In genomic region chr10:69318087-69318996, GRCh38 we compare ENCODE assay signal across 8 cellular contexts. TPM values are rescaled to one million over a fixed set of nuclear protein-coding genes. Genes with fewer than 3 reads are reported as not detected.
DNase-seq lines count a peak whose midpoint lies in the region; ATAC-seq, FAIRE-seq and TF ChIP-seq lines count a peak whose summit lies in the region.

No MANE protein-coding gene starts in this region.

- H3K27ac ChIP-seq in ACC112 (ENCODE audit: low read depth, low read length) (peak overlapping the region; percentile 61), keratinocyte (ENCODE audit: control insufficient read depth, insufficient read depth, low read length) (peak overlapping the region; percentile 45)

- POLR2A ChIA-PET in activated B cell treated with CpG ODN at 0.5 μM for 24 hours (lab: Charles Lee) = interaction anchor here (0.5 to 3.6 kb wide), 15 partner anchors 10 to 790 kb away, joined by 3 to 35 read pairs (median 4); partner anchors contain the start of gene SRGN

- H3K4me2 ChIP-seq in keratinocyte (ENCODE audit: control insufficient read depth, extremely low read depth, insufficient read depth, low read depth, low read length) = peak overlapping the region; percentile 76

- TF ChIP-seq CTCF in activated B cell treated with CpG ODN at 0.5 μM for 24 hours (IDR thresholded peaks at IDR 0.05) = no peak
- TF ChIP-seq CTCF in cardiac fibroblast (IDR thresholded peaks at IDR 0.05; ENCODE audit: low read depth, low read length) = no peak
- no peak for TF ChIP-seq CTCF in keratinocyte (optimal IDR thresholded peaks at IDR 0.05 in 1 of 3, IDR thresholded peaks at IDR 0.05 in 1 of 3, conservative IDR thresholded peaks at IDR 0.05 in 1 of 3; ENCODE audit: extremely low read depth in 1 of 3, insufficient read depth in 2 of 3, low read length in 3 of 3)

- no peaks in the 10 kb centered on the region for H3K27me3 Mint-ChIP-seq in activated B cell treated with CpG ODN at 0.5 μM for 24 hours

- H3K4me1 ChIP-seq in ACC112 (ENCODE audit: control insufficient read depth, insufficient read depth, low read length, unreplicated experiment) (peaks cover 53% of the 10 kb centered on the region), keratinocyte (ENCODE audit: control insufficient read depth, extremely low read depth, insufficient read depth, low read length) (peaks cover 47% of the 10 kb centered on the region)

- H3K79me2 ChIP-seq in ACC112 (ENCODE audit: control insufficient read depth, insufficient read depth, low read length, unreplicated experiment) = peaks cover 45% of the 10 kb centered on the region
- H3K79me2 ChIP-seq in keratinocyte (ENCODE audit: control insufficient read depth, insufficient read depth, low read length) = peaks cover 45% of the 10 kb centered on the region

- peak; percentile 69 for ATAC-seq in GM18519 (IDR thresholded peaks at IDR 0.05; ENCODE audit: low FRiP score, unreplicated experiment)
- peak; percentile 74 for ATAC-seq in HG03025 (IDR thresholded peaks at IDR 0.05; ENCODE audit: low FRiP score, unreplicated experiment)
- ATAC-seq in activated B cell treated with CpG ODN at 0.5 μM for 24 hours (ENCODE audit: low read depth) = peak; percentile 93

- FAIRE-seq in keratinocyte (lab: Jason Lieb, UNC) = no peak

- peak; percentile 74 for DNase-seq in NCI-H2196 (lab: John Stamatoyannopoulos, UW; ENCODE audit: unreplicated experiment)
- peak; percentile 87 for DNase-seq in activated B cell treated with CpG ODN at 0.5 μM for 24 hours
- peak; percentile 79 to 88 for DNase-seq in cardiac fibroblast (ENCODE audit: low read depth in 2 of 2)
- DNase-seq in keratinocyte (ENCODE audit: low read depth, low spot score) = no peak
- DNase-seq in stimulated activated CD4-positive, alpha-beta T cell treated with anti-CD3 and anti-CD28 coated beads, Interleukin-15, amount 100 ng/mL, for 1 hour (ENCODE audit: low read depth in 1 of 2, low spot score in 1 of 2) = peak; percentile 82 to 90

- no peaks in the 10 kb centered on the region for H3K9me3 ChIP-seq in keratinocyte (ENCODE audit: control insufficient read depth, low read depth, low read length)

- no peaks in the 10 kb centered on the region for H3K9me1 ChIP-seq in keratinocyte (ENCODE audit: control insufficient read depth, extremely low read depth, insufficient read depth, low read length)

- H3K36me3 ChIP-seq in ACC112 (ENCODE audit: insufficient read depth, low read length) (no peaks in the 10 kb centered on the region), keratinocyte (ENCODE audit: control insufficient read depth in 2 of 2, extremely low read depth in 1 of 2, insufficient read depth in 2 of 2, low read length in 2 of 2) (peaks cover 0 to 12% of the 10 kb centered on the region in 2 experiments)

- H3K4me3 Mint-ChIP-seq in activated B cell treated with CpG ODN at 0.5 μM for 24 hours = peak overlapping the region; percentile 92

- intact Hi-C loops in activated B cell treated with CpG ODN at 0.5 μM for 24 hours (cut with micrococcal nuclease) = loop anchor here (1.0 to 5.0 kb wide), 9 partner anchors 10 to 854 kb away; partner anchors contain the start of genes DDX21, SAR1A and SUPV3L1

- H2AFZ ChIP-seq in ACC112 (ENCODE audit: low read length, unreplicated experiment) (peak overlapping the region; percentile 86), keratinocyte (ENCODE audit: control insufficient read depth, low read length) (peak overlapping the region; percentile 81)

- peaks cover 2% of the 10 kb centered on the region for H3K36me3 Mint-ChIP-seq in activated B cell treated with CpG ODN at 0.5 μM for 24 hours (ENCODE audit: low read depth)

- no peaks in the 10 kb centered on the region for H3K9me3 Mint-ChIP-seq in activated B cell treated with CpG ODN at 0.5 μM for 24 hours

- H4K20me1 ChIP-seq in keratinocyte (ENCODE audit: control insufficient read depth, extremely low read depth, insufficient read depth, low read length) = peaks cover 5% of the 10 kb centered on the region

- H3K27ac Mint-ChIP-seq in activated B cell treated with CpG ODN at 0.5 μM for 24 hours = peak overlapping the region; percentile 82

- no peaks in the 10 kb centered on the region for H3K27me3 ChIP-seq in ACC112 (ENCODE audit: insufficient read depth, low read length)
- no peaks in the 10 kb centered on the region for H3K27me3 ChIP-seq in keratinocyte (ENCODE audit: control insufficient read depth, extremely low read depth, insufficient read depth, low read length)

- peak overlapping the region; percentile 85 for H3K9ac ChIP-seq in keratinocyte (ENCODE audit: control insufficient read depth, extremely low read depth, insufficient read depth, low read length)

- CTCF ChIA-PET in activated B cell treated with CpG ODN at 0.5 μM for 24 hours (lab: Charles Lee) = interaction anchor here (1.2 to 2.1 kb wide), 3 partner anchors 9 to 74 kb away, joined by 3 to 8 read pairs (median 6); no protein-coding TSS in a partner anchor

- peaks cover 40% of the 10 kb centered on the region for H3K4me1 Mint-ChIP-seq in activated B cell treated with CpG ODN at 0.5 μM for 24 hours

- dilution Hi-C loops in keratinocyte (cut with MboI; ENCODE audit: extremely low pct_ligation_motif_present, low sequenced_read_pairs) = no loop called here

- H3K4me3 ChIP-seq in ACC112 (ENCODE audit: low read depth, low read length) = peak overlapping the region; percentile 96
- H3K4me3 ChIP-seq in cardiac fibroblast (replicated peaks in 1 of 2; ENCODE audit: low read depth in 2 of 2, low read length in 2 of 2) = peak overlapping the region; percentile 96
- H3K4me3 ChIP-seq in keratinocyte (ENCODE audit: control insufficient read depth in 2 of 3, extremely low read depth in 1 of 3, insufficient read depth in 2 of 3, low read depth in 1 of 3, low read length in 3 of 3) = peak overlapping the region; percentile 75 to 98 (median 77)

RNA-seq across cellular contexts. Expression of gene HK1, which starts 40.0 kb away (rescaled TPM):
- 47.2 and 52.1 TPM in 2 replicates for total RNA-seq in activated B cell treated with CpG ODN at 0.5 μM for 24 hours
- polyA plus RNA-seq in keratinocyte = 90.9 to 113 TPM (median 106 TPM) in 3 replicates
- 96.6 TPM for polyA plus RNA-seq in keratinocyte (2011; ENCODE audit: low read depth)
- polyA plus RNA-seq in keratinocyte (2011; cell fraction: cytosol; rRNA removed) = 84.2 and 112 TPM in 2 replicates
- 148 and 167 TPM in 2 replicates for polyA plus RNA-seq in keratinocyte (2011; cell fraction: nucleus; rRNA removed)
- polyA plus RNA-seq in keratinocyte (2012; ENCODE audit: low replicate concordance) = 153 and 155 TPM in 2 replicates
- 122 to 178 TPM (median 152 TPM) in 3 replicates for polyA minus RNA-seq in keratinocyte
- polyA minus RNA-seq in keratinocyte (2011; cell fraction: cytosol; rRNA and poly(A)+ RNA removed) = 85.8 TPM
- 63.3 and 108 TPM in 2 replicates for polyA minus RNA-seq in keratinocyte (2011; cell fraction: nucleus; rRNA and poly(A)+ RNA removed)
